27 cellular contexts compared by ENCODE assay signal in genomic region chr6:150756170-150756569, GRCh38.
DNase-seq lines count a peak whose midpoint lies in the region; ATAC-seq and TF ChIP-seq lines count a peak whose summit lies in the region.
"Had no signal": no experiment of that assay in that cellular context is flagged by ENCODE, and none has a peak within 500 bp of the region (broad histone marks: within the 10 kb centered on the region; RNA-seq: fewer than 3 reads in every experiment).

No MANE protein-coding gene starts in this region.

- H3K9ac ChIP-seq in MM.1S (ENCODE audit: low read length) (no peak overlapping the region), mesenchymal stem cell (ENCODE audit: low read length) (no peak overlapping the region)

- H2BK12ac ChIP-seq in mesenchymal stem cell (ENCODE audit: low read length in 2 of 2), result no peak overlapping the region

- H3K18ac ChIP-seq in mesenchymal stem cell (ENCODE audit: low read depth in 1 of 2, low read length in 2 of 2), result no peak overlapping the region

- no peaks in the 10 kb centered on the region for H4K20me1 ChIP-seq in MM.1S (ENCODE audit: insufficient read depth, low read length)

- no peak overlapping the region for H2BK5ac ChIP-seq in mesenchymal stem cell (ENCODE audit: low read depth, low read length, poor library complexity, severe bottlenecking)

- no peaks in the 10 kb centered on the region for H3K9me2 ChIP-seq in MM.1S (replicated peaks; ENCODE audit: insufficient read depth, low read length)

- H3K4me2 ChIP-seq in MM.1S (ENCODE audit: low read depth, low read length) (no peak overlapping the region), mesenchymal stem cell (ENCODE audit: low read length, poor library complexity, severe bottlenecking) (no peak overlapping the region)

- peak overlapping the region; percentile 76 for H3K27ac ChIP-seq in left ventricle myocardium inferior (replicated peaks)
- H3K27ac ChIP-seq in MM.1S (ENCODE audit: low read length), result no peak overlapping the region
- H3K27ac ChIP-seq in mesenchymal stem cell (ENCODE audit: low read length, poor library complexity, severe bottlenecking), result no peak overlapping the region
- H3K27ac ChIP-seq: Peyer's patch, thyroid gland had no signal

- H3K9me3 ChIP-seq in left ventricle myocardium inferior (replicated peaks), result no peaks in the 10 kb centered on the region
- H3K9me3 ChIP-seq in MM.1S (replicated peaks; ENCODE audit: insufficient read depth, low read length), result no peaks in the 10 kb centered on the region
- no peaks in the 10 kb centered on the region for H3K9me3 ChIP-seq in mesenchymal stem cell (ENCODE audit: control insufficient read depth, low read length)
- H3K9me3 ChIP-seq: esophagus muscularis mucosa, Peyer's patch, thyroid gland had no signal

- H3K36me3 ChIP-seq in left ventricle myocardium inferior (no peaks in the 10 kb centered on the region), MM.1S (replicated peaks; ENCODE audit: insufficient read depth, low read length) (no peaks in the 10 kb centered on the region), mesenchymal stem cell (ENCODE audit: control insufficient read depth in 1 of 2, insufficient read depth in 2 of 2, low read depth in 1 of 2, low read length in 2 of 2) (no peaks in the 10 kb centered on the region)
- H3K36me3 ChIP-seq: esophagus muscularis mucosa, Peyer's patch, thyroid gland had no signal

- H3K23ac ChIP-seq in mesenchymal stem cell (ENCODE audit: low read length in 2 of 2), result no peak overlapping the region

- H2AFZ ChIP-seq in MM.1S (ENCODE audit: low read length), result no peak overlapping the region
- H2AFZ ChIP-seq in mesenchymal stem cell (ENCODE audit: low read depth, low read length), result no peak overlapping the region

- H3F3A ChIP-seq in MM.1S (ENCODE audit: insufficient read depth, low read length), result no peaks in the 10 kb centered on the region

- H3K4me1 ChIP-seq in left ventricle myocardium inferior (peaks cover 42% of the 10 kb centered on the region), MM.1S (ENCODE audit: low read length) (no peaks in the 10 kb centered on the region), mesenchymal stem cell (ENCODE audit: control insufficient read depth, insufficient read depth, low read depth, low read length) (peaks cover 4% of the 10 kb centered on the region)

- no peaks in the 10 kb centered on the region for H3K9me3 Mint-ChIP-seq in nephron
- H3K9me3 Mint-ChIP-seq: activated naive CD8-positive, alpha-beta T cell treated with anti-CD3 and anti-CD28 coated beads, Interleukin-2, amount 50 U/mL, for 24 hours; CD8-positive, alpha-beta memory T cell had no signal

- H3K4ac ChIP-seq in mesenchymal stem cell (ENCODE audit: low read depth in 1 of 2, low read length in 2 of 2), result no peak overlapping the region

- TF ChIP-seq CTCF in left ventricle myocardium inferior (IDR thresholded peaks at IDR 0.05; ENCODE audit: borderline replicate concordance) (no peak), nephron (IDR thresholded peaks at IDR 0.05; ENCODE audit: unreplicated experiment in 3 of 3) (no peak), MM.1S (IDR thresholded peaks at IDR 0.05; ENCODE audit: low read length) (no peak)

- H3K4me3 ChIP-seq in left ventricle myocardium inferior, result no peak overlapping the region
- no peak overlapping the region for H3K4me3 ChIP-seq in MM.1S (ENCODE audit: low read length)
- no peak overlapping the region for H3K4me3 ChIP-seq in mesenchymal stem cell (ENCODE audit: insufficient read depth in 1 of 2, low read depth in 1 of 2, low read length in 2 of 2)
- H3K4me3 ChIP-seq: esophagus muscularis mucosa, Peyer's patch, thyroid gland had no signal

- no peak overlapping the region for H2BK15ac ChIP-seq in mesenchymal stem cell (ENCODE audit: low read depth, poor library complexity, severe bottlenecking)

- no peak overlapping the region for H3K14ac ChIP-seq in mesenchymal stem cell (ENCODE audit: low read length in 2 of 2)

- intact Hi-C loops in left ventricle myocardium inferior (cut with micrococcal nuclease) (no loop called here), Right ventricle myocardium inferior (cut with DNase I) (no loop called here)

- ATAC-seq in Right ventricle myocardium inferior, result no peak
- ATAC-seq in GM21723 (IDR thresholded peaks at IDR 0.05; ENCODE audit: unreplicated experiment), result no peak
- ATAC-seq: activated CD8-positive, alpha-beta T cell treated with anti-CD3 and anti-CD28 coated beads, Interleukin-2, amount 10 ng/mL, durations not matched to agents 7 days and 5 days; activated naive CD8-positive, alpha-beta T cell treated with anti-CD3 and anti-CD28 coated beads, Interleukin-2, amount 50 U/mL, for 24 hours; stimulated activated naive CD8-positive, alpha-beta T cell treated with anti-CD3 and anti-CD28 coated beads, Interleukin-15, Interleukin-2, amounts not matched to agents 100 U/mL and 50 U/mL, for 24 hours had no signal

- peaks cover 3% of the 10 kb centered on the region for H3K27me3 Mint-ChIP-seq in nephron (ENCODE audit: low read depth)
- H3K27me3 Mint-ChIP-seq: activated naive CD8-positive, alpha-beta T cell treated with anti-CD3 and anti-CD28 coated beads, Interleukin-2, amount 50 U/mL, for 24 hours; CD8-positive, alpha-beta memory T cell had no signal

- H3K4me1 Mint-ChIP-seq in nephron, result peaks cover 51% of the 10 kb centered on the region
- H3K4me1 Mint-ChIP-seq: activated naive CD8-positive, alpha-beta T cell treated with anti-CD3 and anti-CD28 coated beads, Interleukin-2, amount 50 U/mL, for 24 hours; CD8-positive, alpha-beta memory T cell had no signal

- no peak for DNase-seq in left ventricle myocardium inferior
- DNase-seq in Right ventricle myocardium inferior (ENCODE audit: missing footprints), result no peak
- peak; percentile 60 to 83 for DNase-seq in dermis microvascular lymphatic vessel endothelial cell (ENCODE audit: low read depth in 2 of 2)
- DNase-seq in NCI-H187 treated with DMSO at 0.1 percent for 48 hours (lab: John Stamatoyannopoulos, UW), result no peak
- no peak for DNase-seq in MM.1S
- DNase-seq in mesenchymal stem cell, result no peak
- DNase-seq: activated CD4-positive, alpha-beta T cell treated with anti-CD3 and anti-CD28 coated beads for 1 hour; activated CD8-positive, alpha-beta T cell treated with anti-CD3 and anti-CD28 coated beads, Interleukin-2, amount 10 ng/mL, durations not matched to agents 7 days and 5 days; activated gamma-delta T cell treated with Interleukin-2 at 50 U/mL for 16 hours; activated naive CD8-positive, alpha-beta T cell treated with anti-CD3 and anti-CD28 coated beads, Interleukin-2, amount 50 U/mL, for 24 hours; activated T-cell treated with anti-CD3 and anti-CD28 coated beads, Interleukin-2, amount 50 U/mL, for 1 hour; CD8-positive, alpha-beta memory T cell; DMS53; GF-D8; NCI-H1048; NCI-H1930; NCI-H526 treated with DMSO at 0.1 percent for 48 hours; occipital lobe; Peyer's patch; retina; stimulated activated CD4-positive, alpha-beta T cell treated with anti-CD3 and anti-CD28 coated beads, Interleukin-4, amount 100 ng/mL, for 4 hours; stimulated activated naive CD8-positive, alpha-beta T cell treated with anti-CD3 and anti-CD28 coated beads, Interleukin-15, Interleukin-2, amounts not matched to agents 100 U/mL and 50 U/mL, for 24 hours; T-helper 1 cell; thyroid gland had no signal

- no peaks in the 10 kb centered on the region for H3K79me1 ChIP-seq in mesenchymal stem cell (replicated peaks; ENCODE audit: low read length, poor library complexity, severe bottlenecking)

- no peak overlapping the region for H4K91ac ChIP-seq in mesenchymal stem cell (ENCODE audit: low read length)

- no peak overlapping the region for H2AK5ac ChIP-seq in mesenchymal stem cell (ENCODE audit: low read length, severe bottlenecking)

- peak overlapping the region; percentile 39 to 89 (median 78) for H3K27ac Mint-ChIP-seq in nephron
- H3K27ac Mint-ChIP-seq: activated CD8-positive, alpha-beta T cell treated with anti-CD3 and anti-CD28 coated beads, Interleukin-2, amount 10 ng/mL, durations not matched to agents 7 days and 5 days; activated naive CD8-positive, alpha-beta T cell treated with anti-CD3 and anti-CD28 coated beads, Interleukin-2, amount 50 U/mL, for 24 hours; CD8-positive, alpha-beta memory T cell had no signal

- no peaks in the 10 kb centered on the region for H3K79me2 ChIP-seq in MM.1S (ENCODE audit: low read length)

- no peak overlapping the region for H3K4me3 Mint-ChIP-seq in nephron
- H3K4me3 Mint-ChIP-seq: activated CD8-positive, alpha-beta T cell treated with anti-CD3 and anti-CD28 coated beads, Interleukin-2, amount 10 ng/mL, durations not matched to agents 7 days and 5 days; activated naive CD8-positive, alpha-beta T cell treated with anti-CD3 and anti-CD28 coated beads, Interleukin-2, amount 50 U/mL, for 24 hours; CD8-positive, alpha-beta memory T cell had no signal

- 99% methylated on average over 7 of the region's 7 CpGs for WGBS in mesenchymal stem cell

- H3K36me3 Mint-ChIP-seq in nephron (ENCODE audit: low read depth), result no peaks in the 10 kb centered on the region

- no peak overlapping the region for H2BK120ac ChIP-seq in mesenchymal stem cell (ENCODE audit: low read depth, low read length)

- no peaks in the 10 kb centered on the region for H3K27me3 ChIP-seq in left ventricle myocardium inferior (ENCODE audit: low read depth)
- H3K27me3 ChIP-seq in MM.1S (replicated peaks; ENCODE audit: insufficient read depth, low read length), result no peaks in the 10 kb centered on the region
- H3K27me3 ChIP-seq in mesenchymal stem cell (ENCODE audit: control insufficient read depth in 1 of 2, insufficient read depth in 1 of 2, low read length in 2 of 2), result peaks cover 0 to 7% of the 10 kb centered on the region in 2 experiments
- H3K27me3 ChIP-seq: esophagus muscularis mucosa, Peyer's patch, thyroid gland had no signal

- H4K8ac ChIP-seq in mesenchymal stem cell (ENCODE audit: low read length), result no peak overlapping the region

Comparison
In these comparisons a context has a peak if more than half of its experiments do, and no peak if none do; other contexts are left out.
1. DNase-seq: peak in dermis microvascular lymphatic vessel endothelial cell (2 of 2); none in left ventricle myocardium inferior (single experiment), Right ventricle myocardium inferior (single experiment), NCI-H187 treated with DMSO at 0.1 percent for 48 hours (single experiment), MM.1S (single experiment) and mesenchymal stem cell (single experiment).